ENCODE assay signal across 1 cellular context in the genomic region with DNA sequence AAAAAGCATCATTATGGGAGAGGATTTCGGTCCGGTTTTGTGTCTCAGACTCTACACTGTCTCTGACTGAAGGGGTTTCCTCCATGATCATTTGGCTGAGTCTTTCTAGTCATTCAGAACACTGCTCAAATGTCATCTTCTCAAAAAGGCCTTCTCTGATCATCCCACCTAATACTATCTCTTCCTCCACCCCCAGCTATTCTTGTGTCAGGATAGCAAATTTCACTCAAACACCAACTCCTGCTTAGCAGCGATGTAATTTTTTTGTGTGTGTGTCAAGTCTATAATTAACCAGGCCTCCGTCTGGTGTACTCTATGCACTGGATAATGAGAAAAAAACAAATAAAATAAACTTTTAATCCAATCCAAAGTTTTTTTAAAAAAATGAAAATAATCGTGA.
TF ChIP-seq lines count a peak whose summit lies in the region.

No MANE protein-coding gene starts in this region.

TF ChIP-seq in GM12878, 131 proteins besides CTCF, POLR2A, EP300 and RAD21 (continued from another document):
- TF ChIP-seq, protein P1, sequence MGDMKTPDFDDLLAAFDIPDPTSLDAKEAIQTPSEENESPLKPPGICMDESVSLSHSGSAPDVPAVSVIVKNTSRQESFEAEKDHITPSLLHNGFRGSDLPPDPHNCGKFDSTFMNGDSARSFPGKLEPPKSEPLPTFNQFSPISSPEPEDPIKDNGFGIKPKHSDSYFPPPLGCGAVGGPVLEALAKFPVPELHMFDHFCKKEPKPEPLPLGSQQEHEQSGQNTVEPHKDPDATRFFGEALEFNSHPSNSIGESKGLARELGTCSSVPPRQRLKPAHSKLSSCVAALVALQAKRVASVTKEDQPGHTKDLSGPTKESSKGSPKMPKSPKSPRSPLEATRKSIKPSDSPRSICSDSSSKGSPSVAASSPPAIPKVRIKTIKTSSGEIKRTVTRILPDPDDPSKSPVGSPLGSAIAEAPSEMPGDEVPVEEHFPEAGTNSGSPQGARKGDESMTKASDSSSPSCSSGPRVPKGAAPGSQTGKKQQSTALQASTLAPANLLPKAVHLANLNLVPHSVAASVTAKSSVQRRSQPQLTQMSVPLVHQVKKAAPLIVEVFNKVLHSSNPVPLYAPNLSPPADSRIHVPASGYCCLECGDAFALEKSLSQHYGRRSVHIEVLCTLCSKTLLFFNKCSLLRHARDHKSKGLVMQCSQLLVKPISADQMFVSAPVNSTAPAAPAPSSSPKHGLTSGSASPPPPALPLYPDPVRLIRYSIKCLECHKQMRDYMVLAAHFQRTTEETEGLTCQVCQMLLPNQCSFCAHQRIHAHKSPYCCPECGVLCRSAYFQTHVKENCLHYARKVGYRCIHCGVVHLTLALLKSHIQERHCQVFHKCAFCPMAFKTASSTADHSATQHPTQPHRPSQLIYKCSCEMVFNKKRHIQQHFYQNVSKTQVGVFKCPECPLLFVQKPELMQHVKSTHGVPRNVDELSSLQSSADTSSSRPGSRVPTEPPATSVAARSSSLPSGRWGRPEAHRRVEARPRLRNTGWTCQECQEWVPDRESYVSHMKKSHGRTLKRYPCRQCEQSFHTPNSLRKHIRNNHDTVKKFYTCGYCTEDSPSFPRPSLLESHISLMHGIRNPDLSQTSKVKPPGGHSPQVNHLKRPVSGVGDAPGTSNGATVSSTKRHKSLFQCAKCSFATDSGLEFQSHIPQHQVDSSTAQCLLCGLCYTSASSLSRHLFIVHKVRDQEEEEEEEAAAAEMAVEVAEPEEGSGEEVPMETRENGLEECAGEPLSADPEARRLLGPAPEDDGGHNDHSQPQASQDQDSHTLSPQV (IDR thresholded peaks at IDR 0.05): no peak
- TF ChIP-seq KLF5 (IDR thresholded peaks at IDR 0.05; ENCODE audit: partially characterized antibody) (no peak), YY1 (IDR thresholded peaks at IDR 0.05; ENCODE audit: low read depth, low read length) (no peak), SREBF2 (IDR thresholded peaks at IDR 0.05; ENCODE audit: low read length) (no peak), RUNX3 (IDR thresholded peaks at IDR 0.05; ENCODE audit: low read length) (no peak), BRCA1 (IDR thresholded peaks at IDR 0.05; ENCODE audit: low read depth, low read length) (no peak), POLR2AphosphoS5 (IDR thresholded peaks at IDR 0.05; ENCODE audit: low read length) (no peak), CHD4 (IDR thresholded peaks at IDR 0.05) (no peak), GATAD2B (conservative IDR thresholded peaks at IDR 0.05; ENCODE audit: low read depth) (no peak), SP1 (IDR thresholded peaks at IDR 0.05; ENCODE audit: low read depth, low read length) (no peak), IKZF1 (conservative IDR thresholded peaks at IDR 0.05) (no peak)
- TF ChIP-seq, protein P2, sequence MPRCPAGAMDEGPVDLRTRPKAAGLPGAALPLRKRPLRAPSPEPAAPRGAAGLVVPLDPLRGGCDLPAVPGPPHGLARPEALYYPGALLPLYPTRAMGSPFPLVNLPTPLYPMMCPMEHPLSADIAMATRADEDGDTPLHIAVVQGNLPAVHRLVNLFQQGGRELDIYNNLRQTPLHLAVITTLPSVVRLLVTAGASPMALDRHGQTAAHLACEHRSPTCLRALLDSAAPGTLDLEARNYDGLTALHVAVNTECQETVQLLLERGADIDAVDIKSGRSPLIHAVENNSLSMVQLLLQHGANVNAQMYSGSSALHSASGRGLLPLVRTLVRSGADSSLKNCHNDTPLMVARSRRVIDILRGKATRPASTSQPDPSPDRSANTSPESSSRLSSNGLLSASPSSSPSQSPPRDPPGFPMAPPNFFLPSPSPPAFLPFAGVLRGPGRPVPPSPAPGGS (IDR thresholded peaks at IDR 0.05; ENCODE audit: borderline replicate concordance, insufficient read depth, low read depth, low read length, poor library complexity, severe bottlenecking): no peak
